In the genomic region with DNA sequence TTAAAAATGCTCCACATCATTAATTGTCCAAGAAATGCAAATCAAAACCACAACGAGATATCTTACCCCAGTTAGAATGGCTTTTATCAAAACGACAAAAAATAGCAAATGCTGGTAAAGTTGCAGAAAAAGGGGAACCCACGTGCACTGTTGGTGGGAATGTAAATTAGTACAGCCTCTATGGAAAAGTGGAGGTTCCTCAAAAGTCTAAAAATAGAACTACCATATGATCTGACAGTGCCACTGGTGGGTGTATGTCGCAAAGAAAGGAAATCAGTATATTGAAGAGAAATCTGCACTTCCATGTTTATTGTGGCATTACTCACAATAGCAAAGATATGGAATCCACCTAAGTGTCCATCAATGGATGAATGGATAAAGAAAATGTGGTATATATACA, we compare ENCODE assay signal across 16 cellular contexts.
"Had no signal": no experiment of that assay in that cellular context is flagged by ENCODE, and none has a peak within 500 bp of the region (broad histone marks: within the 10 kb centered on the region; RNA-seq: fewer than 3 reads in every experiment).

No MANE protein-coding gene starts in this region.

- DNase-seq: activated CD4-positive, alpha-beta T cell treated with anti-CD3 and anti-CD28 coated beads, Interleukin-2, amount 50 U/mL, for 4 hours; activated gamma-delta T cell; activated T-cell treated with anti-CD3 and anti-CD28 coated beads, Interleukin-2, amount 50 U/mL, for 4 hours; cortex of kidney; endodermal cell; hypothalamus; naive thymus-derived CD8-positive, alpha-beta T cell; right lobe of liver; stimulated activated CD4-positive, alpha-beta T cell treated with anti-CD3 and anti-CD28 coated beads, Interleukin-12 subunit alpha, Interleukin-12 subunit beta, amount 100 ng/mL, for 4 hours; stimulated activated naive CD4-positive, alpha-beta T cell treated with Interleukin-2 at 50 U/mL for 16 hours; upper lobe of left lung had no signal

- H3K36me3 ChIP-seq: prostate gland, right lobe of liver, upper lobe of left lung had no signal

- H3K4me1 Mint-ChIP-seq: central memory CD8-positive, alpha-beta T cell; endodermal cell had no signal

- H3K27me3 ChIP-seq: right lobe of liver, upper lobe of left lung had no signal

- H3K9me3 Mint-ChIP-seq: activated T-cell treated with anti-CD3 and anti-CD28 coated beads, Interleukin-2, amount 50 U/mL, for 4 hours had no signal

- H3K9me3 ChIP-seq: prostate gland, right lobe of liver, upper lobe of left lung had no signal

- H3K4me3 ChIP-seq: prostate gland, right lobe of liver, upper lobe of left lung had no signal

- H3K27me3 Mint-ChIP-seq: brain; central memory CD8-positive, alpha-beta T cell had no signal

- H3K4me1 ChIP-seq: prostate gland, upper lobe of left lung had no signal

- H3K4me3 Mint-ChIP-seq: activated naive CD8-positive, alpha-beta T cell; activated T-cell treated with anti-CD3 and anti-CD28 coated beads, Interleukin-2, amount 50 U/mL, for 4 hours; brain; central memory CD8-positive, alpha-beta T cell; endodermal cell; naive thymus-derived CD8-positive, alpha-beta T cell had no signal

- ATAC-seq: activated CD4-positive, CD25-positive, alpha-beta regulatory T cell treated with anti-CD3 and anti-CD28 coated beads, Interleukin-2, amount 50 U/mL, for 24 hours; activated T-cell treated with anti-CD3 and anti-CD28 coated beads, Interleukin-2, amount 50 U/mL, for 4 hours; naive thymus-derived CD8-positive, alpha-beta T cell had no signal

- H3K27ac Mint-ChIP-seq: activated naive CD8-positive, alpha-beta T cell; brain; endodermal cell; naive thymus-derived CD8-positive, alpha-beta T cell had no signal

- H3K27ac ChIP-seq: prostate gland, right lobe of liver, upper lobe of left lung had no signal
